16 cellular contexts compared by ENCODE assay signal in genomic region chr7:85074-85945, GRCh38.
DNase-seq lines count a peak whose midpoint lies in the region; ATAC-seq, FAIRE-seq and TF ChIP-seq lines count a peak whose summit lies in the region.
"Had no signal": no experiment of that assay in that cellular context is flagged by ENCODE, and none has a peak within 500 bp of the region (broad histone marks: within the 10 kb centered on the region; RNA-seq: fewer than 3 reads in every experiment).

No MANE protein-coding gene starts in this region.

- H3K4ac ChIP-seq in H1 (replicated peaks; ENCODE audit: insufficient read length, low read depth, low read length), result peak overlapping the region; percentile 70
- no peak overlapping the region for H3K4ac ChIP-seq in mesendoderm (ENCODE audit: low read depth, low read length)

- no peak for TF ChIP-seq RAD21 in H1 (IDR thresholded peaks at IDR 0.05 in 1 of 2, conservative IDR thresholded peaks at IDR 0.05 in 1 of 2; ENCODE audit: low read depth in 2 of 2, low read length in 2 of 2)

- H2AK5ac ChIP-seq in H1 (ENCODE audit: low read depth, low read length) (peak overlapping the region; percentile 97), mesendoderm (ENCODE audit: low read length) (peak overlapping the region; percentile 81)

- no TSS peak for BruUV-seq in Calu3 (replicated peaks; lab: Mats Ljungman, UMichigan)

- H3K9me3 Mint-ChIP-seq in Calu3 (ENCODE audit: low read depth, unreplicated experiment), result no peaks in the 10 kb centered on the region
- H3K9me3 Mint-ChIP-seq: activated naive CD4-positive, alpha-beta T cell treated with anti-CD3 and anti-CD28 coated beads, Interleukin-2, amount 10 ng/mL, durations not matched to agents 7 days and 5 days; CD4-positive, CD25-positive, alpha-beta regulatory T cell had no signal

- H3K4me1 Mint-ChIP-seq in Calu3 (ENCODE audit: low read depth, unreplicated experiment), result peaks cover 56% of the 10 kb centered on the region

- no peaks in the 10 kb centered on the region for H3K9me3 ChIP-seq in Karpas-422 (ENCODE audit: low read length)
- H3K9me3 ChIP-seq in H1 (ENCODE audit: insufficient read depth in 2 of 2, low read depth in 1 of 2, low read length in 1 of 2), result no peaks in the 10 kb centered on the region
- H3K9me3 ChIP-seq: SJSA1, vagina had no signal

- intact Hi-C loops in Calu3 (cut with micrococcal nuclease; ENCODE audit: unreplicated experiment), result no loop called here

- H3K4me2 ChIP-seq in Karpas-422 (ENCODE audit: low read depth, low read length, poor library complexity, severe bottlenecking) (no peak overlapping the region), H1 (ENCODE audit: insufficient read depth in 1 of 2, low read depth in 2 of 2, low read length in 2 of 2) (no peak overlapping the region), mesendoderm (ENCODE audit: low read length) (no peak overlapping the region)

- no peak overlapping the region for H2AFZ ChIP-seq in Karpas-422 (ENCODE audit: low read length)
- H2AFZ ChIP-seq in H1 (ENCODE audit: low read length), result no peak overlapping the region

- CTCF ChIA-PET in Calu3 (lab: Charles Lee) (no interaction called here), H1 (lab: Charles Lee; ENCODE audit: partially characterized antibody) (interaction anchor here (0.9 to 3.6 kb wide), 7 partner anchors 12 to 114 kb away, joined by 3 to 17 read pairs (median 6); no protein-coding TSS in a partner anchor)

- peak overlapping the region; percentile 67 for H3K14ac ChIP-seq in H1 (ENCODE audit: insufficient read length)

- no peaks in the 10 kb centered on the region for H3K79me2 ChIP-seq in Karpas-422 (ENCODE audit: low read length)
- H3K79me2 ChIP-seq in H1 (ENCODE audit: control insufficient read depth in 1 of 2, insufficient read depth in 2 of 2, low read length in 2 of 2), result no peaks in the 10 kb centered on the region
- H3K79me2 ChIP-seq in mesendoderm (ENCODE audit: control insufficient read depth, insufficient read depth, low read length), result no peaks in the 10 kb centered on the region

- no peak for TF ChIP-seq POLR2A in H1 (IDR thresholded peaks at IDR 0.05; ENCODE audit: control extremely low read depth in 1 of 2, low read depth in 2 of 2, low read length in 2 of 2)

- peaks cover 2% of the 10 kb centered on the region; the same call in 1 of the 2 replicates for H3K79me1 ChIP-seq in H1 (ENCODE audit: low read depth, low read length)
- H3K79me1 ChIP-seq in mesendoderm (ENCODE audit: low read length), result no peaks in the 10 kb centered on the region

- no peak overlapping the region for H4K5ac ChIP-seq in H1 (ENCODE audit: insufficient read length, low read depth, low read length)
- H4K5ac ChIP-seq in mesendoderm (ENCODE audit: low read length), result no peak overlapping the region

- H3K27me3 Mint-ChIP-seq in Calu3 (ENCODE audit: unreplicated experiment), result peaks cover 29% of the 10 kb centered on the region

- H3K9ac ChIP-seq in Karpas-422 (ENCODE audit: low read length) (no peak overlapping the region), H1 (replicated peaks in 1 of 4; ENCODE audit: extremely low read depth in 1 of 4, low read depth in 3 of 4, low read length in 3 of 4) (no peak overlapping the region), mesendoderm (ENCODE audit: low read length) (no peak overlapping the region)

- peak overlapping the region; percentile 85 for H2BK12ac ChIP-seq in H1 (ENCODE audit: low read depth, low read length)

- H2BK5ac ChIP-seq in H1 (ENCODE audit: low read depth, low read length), result peak overlapping the region; percentile 83
- no peak overlapping the region for H2BK5ac ChIP-seq in mesendoderm (ENCODE audit: low read length)

- no peak overlapping the region for H3K4me3 Mint-ChIP-seq in Calu3 (ENCODE audit: low read depth, unreplicated experiment)
- H3K4me3 Mint-ChIP-seq: activated naive CD4-positive, alpha-beta T cell treated with anti-CD3 and anti-CD28 coated beads, Interleukin-2, amount 10 ng/mL, durations not matched to agents 7 days and 5 days; CD4-positive, CD25-positive, alpha-beta regulatory T cell had no signal

- H3K23ac ChIP-seq in H1 (ENCODE audit: insufficient read length) (no peak overlapping the region), mesendoderm (ENCODE audit: low read length) (no peak overlapping the region)

- DNase-seq in Calu3 (peak; percentile 62), Karpas-422 (peak; percentile 7), H1 (ENCODE audit: low read depth in 1 of 2, low spot score in 2 of 2) (no peak), mesendoderm (peak; percentile 58), HCEC 1CT (no peak)
- DNase-seq in activated CD4-positive, CD25-positive, alpha-beta regulatory T cell (lab: John Stamatoyannopoulos, UW), result no peak
- no peak for DNase-seq in stimulated activated naive CD4-positive, alpha-beta T cell treated with Interleukin-2 at 50 U/mL for 16 hours (lab: John Stamatoyannopoulos, UW)
- DNase-seq: activated CD4-positive, alpha-beta T cell treated with anti-CD3 and anti-CD28 coated beads for 1 hour; activated naive CD4-positive, alpha-beta T cell treated with anti-CD3 and anti-CD28 coated beads, Interleukin-2, amount 10 ng/mL, durations not matched to agents 7 days and 5 days; CD4-positive, CD25-positive, alpha-beta regulatory T cell; effector memory CD4-positive, alpha-beta T cell had no signal

- no peak for FAIRE-seq in H1 (lab: Jason Lieb, UNC)
- FAIRE-seq: GM19239 had no signal

- no peak overlapping the region for H3K27ac Mint-ChIP-seq in Calu3 (ENCODE audit: unreplicated experiment)
- H3K27ac Mint-ChIP-seq: activated naive CD4-positive, alpha-beta T cell treated with anti-CD3 and anti-CD28 coated beads, Interleukin-2, amount 10 ng/mL, durations not matched to agents 7 days and 5 days; CD4-positive, CD25-positive, alpha-beta regulatory T cell had no signal

- H3K36me3 ChIP-seq in Karpas-422 (ENCODE audit: insufficient read depth, low read length) (no peaks in the 10 kb centered on the region), H1 (ENCODE audit: control insufficient read depth in 2 of 4, insufficient read depth in 4 of 4, low read length in 3 of 4) (no peaks in the 10 kb centered on the region; a peak in 1 of 8 replicates), mesendoderm (ENCODE audit: control insufficient read depth, insufficient read depth, low read length) (no peaks in the 10 kb centered on the region)
- H3K36me3 ChIP-seq: SJSA1, vagina had no signal

- H3K4me1 ChIP-seq in Karpas-422 (ENCODE audit: low read length), result no peaks in the 10 kb centered on the region; the same call in 1 of the 2 replicates
- H3K4me1 ChIP-seq in H1 (replicated peaks in 1 of 4; ENCODE audit: control insufficient read depth in 3 of 4, insufficient read depth in 4 of 4, low read length in 3 of 4), result peaks cover 0 to 17% (median 11%) of the 10 kb centered on the region in 4 experiments; a peak in 6 of 7 replicates
- H3K4me1 ChIP-seq in mesendoderm (ENCODE audit: control insufficient read depth, low read depth, low read length), result no peaks in the 10 kb centered on the region

- H3K27me3 ChIP-seq in Karpas-422 (ENCODE audit: low read length) (no peaks in the 10 kb centered on the region), H1 (replicated peaks in 1 of 4; ENCODE audit: control insufficient read depth in 3 of 4, extremely low read depth in 1 of 4, insufficient read depth in 3 of 4, low read length in 3 of 4) (peaks cover 0 to 2% (median 0%) of the 10 kb centered on the region in 4 experiments; a peak in 1 of 7 replicates), mesendoderm (ENCODE audit: insufficient read depth, low read length, poor library complexity) (no peaks in the 10 kb centered on the region)
- H3K27me3 ChIP-seq: SJSA1, vagina had no signal

- TF ChIP-seq CTCF in Calu3 (IDR thresholded peaks at IDR 0.05; ENCODE audit: unreplicated experiment), result no peak
- TF ChIP-seq CTCF in H1 (IDR thresholded peaks at IDR 0.05; ENCODE audit: control extremely low read depth in 1 of 3, insufficient read depth in 1 of 3, low read depth in 1 of 3, low read length in 3 of 3), result no peak

- H3K4me3 ChIP-seq in Karpas-422 (ENCODE audit: low read length) (no peak overlapping the region), H1 (ENCODE audit: extremely low read depth in 1 of 4, insufficient read depth in 2 of 4, low read depth in 3 of 4, low read length in 4 of 4) (no peak overlapping the region), mesendoderm (ENCODE audit: low read length) (no peak overlapping the region)
- H3K4me3 ChIP-seq: SJSA1, skin epidermis, vagina had no signal

- H4K91ac ChIP-seq in H1 (replicated peaks; ENCODE audit: insufficient read length, low read length), result peak overlapping the region; percentile 95

- peak overlapping the region; percentile 83; the same call in 1 of the 2 replicates for H2BK15ac ChIP-seq in H1 (ENCODE audit: low read length)
- no peak overlapping the region for H2BK15ac ChIP-seq in mesendoderm (replicated peaks; ENCODE audit: low read depth)

- POLR2A ChIA-PET in H1 (lab: Charles Lee; ENCODE audit: partially characterized antibody), result no interaction called here

- H2BK20ac ChIP-seq in H1 (ENCODE audit: low read length), result peak overlapping the region; percentile 40; the same call in 1 of the 2 replicates

- ATAC-seq in GM21515 (IDR thresholded peaks at IDR 0.05; ENCODE audit: unreplicated experiment), result no peak

- H3K23me2 ChIP-seq in H1 (ENCODE audit: low read depth, low read length), result peaks cover 6% of the 10 kb centered on the region; the same call in 1 of the 2 replicates

- peak overlapping the region; percentile 49 for H2BK120ac ChIP-seq in H1 (replicated peaks; ENCODE audit: low read depth, low read length)
- H2BK120ac ChIP-seq in mesendoderm (ENCODE audit: low read depth, low read length), result no peak overlapping the region

- no peaks in the 10 kb centered on the region for H3K9me2 ChIP-seq in Karpas-422 (replicated peaks; ENCODE audit: insufficient read depth, low read length)

- H3K56ac ChIP-seq in H1 (replicated peaks; ENCODE audit: insufficient read length, low read depth, low read length) (peak overlapping the region; percentile 48), mesendoderm (ENCODE audit: low read length) (peak overlapping the region; percentile 37)

- peaks cover 12% of the 10 kb centered on the region for H3K36me3 Mint-ChIP-seq in Calu3 (ENCODE audit: insufficient read depth, unreplicated experiment)
- H3K36me3 Mint-ChIP-seq: activated naive CD4-positive, alpha-beta T cell treated with anti-CD3 and anti-CD28 coated beads, Interleukin-2, amount 10 ng/mL, durations not matched to agents 7 days and 5 days; CD4-positive, CD25-positive, alpha-beta regulatory T cell had no signal

- H3K27ac ChIP-seq in Karpas-422 (ENCODE audit: low read length) (no peak overlapping the region), H1 (ENCODE audit: low read depth, low read length) (no peak overlapping the region), mesendoderm (ENCODE audit: low read depth, low read length) (no peak overlapping the region)
- H3K27ac ChIP-seq: SJSA1, skin epidermis, vagina had no signal

- H4K8ac ChIP-seq in H1 (ENCODE audit: extremely low read depth, insufficient read depth, low read length) (peak overlapping the region; percentile 45; the same call in 1 of the 2 replicates), mesendoderm (ENCODE audit: low read depth, low read length) (no peak overlapping the region)

- WGBS in H1 (ENCODE audit: extremely low coverage in 1 of 2, insufficient coverage in 1 of 2, insufficient read length in 1 of 2, insufficient replicate concordance in 2 of 2, low coverage in 1 of 2, low lambda C conversion rate in 2 of 2, missing lambda C conversion rate in 1 of 2), 2 experiments, result 91% methylated on average over 18 of the region's 19 CpGs; no CpG with 5 or more reads in 1 of the 2 experiments
- WGBS in mesendoderm (ENCODE audit: extremely low coverage, insufficient coverage, low lambda C conversion rate), result no CpG with 5 or more reads among the region's 19 CpGs

- no peak for TF ChIP-seq EP300 in H1 (IDR thresholded peaks at IDR 0.05; ENCODE audit: borderline replicate concordance in 1 of 2, low read depth in 2 of 2, low read length in 2 of 2)

- peaks cover 4% of the 10 kb centered on the region; the same call in 1 of the 2 replicates for H4K20me1 ChIP-seq in Karpas-422 (ENCODE audit: insufficient read depth, low read depth, low read length)
- H4K20me1 ChIP-seq in H1 (replicated peaks in 1 of 2; ENCODE audit: control insufficient read depth in 1 of 2, insufficient read depth in 2 of 2, low read length in 2 of 2), result peaks cover 0 to 4% of the 10 kb centered on the region in 2 experiments

- peak overlapping the region; percentile 25; the same call in 1 of the 2 replicates for H3K18ac ChIP-seq in H1 (ENCODE audit: extremely low read depth, low read length)
- H3K18ac ChIP-seq in mesendoderm (ENCODE audit: low read length), result no peak overlapping the region

Comparison
In these comparisons a context has a peak if more than half of its experiments do, and no peak if none do; other contexts are left out.
1. DNase-seq: peak in Calu3 (single experiment), Karpas-422 (single experiment) and mesendoderm (single experiment); none in H1 (0 of 2), HCEC 1CT (single experiment), activated CD4-positive, CD25-positive, alpha-beta regulatory T cell (0 of 4) and stimulated activated naive CD4-positive, alpha-beta T cell treated with Interleukin-2 at 50 U/mL for 16 hours (single experiment).